Comparison of ENCODE assay signal across 12 cellular contexts in genomic region chr21:15422761-15423160, GRCh38.
DNase-seq lines count a peak whose midpoint lies in the region; ATAC-seq and TF ChIP-seq lines count a peak whose summit lies in the region.
"Had no signal": no experiment of that assay in that cellular context is flagged by ENCODE, and none has a peak within 500 bp of the region (broad histone marks: within the 10 kb centered on the region; RNA-seq: fewer than 3 reads in every experiment).

No MANE protein-coding gene starts in this region.

- ATAC-seq in activated T-cell treated with anti-CD3 and anti-CD28 coated beads, Interleukin-2, amount 50 U/mL, for 72 hours (replicated peaks in 1 of 2), result peak; percentile 36 to 56
- ATAC-seq in T-helper 17 cell (peak; percentile 28), foreskin keratinocyte (peak; percentile 81), left ventricle myocardium superior (no peak), HG02884 (IDR thresholded peaks at IDR 0.05; ENCODE audit: unreplicated experiment) (no peak)
- ATAC-seq in stimulated activated naive CD8-positive, alpha-beta T cell treated with anti-CD3 and anti-CD28 coated beads, Interleukin-15, amount 100 ng/mL, for 72 hours, result peak; percentile 71

- H3K4me1 ChIP-seq in foreskin keratinocyte, result peaks cover 22% of the 10 kb centered on the region

- intact Hi-C loops in left ventricle myocardium superior (cut with micrococcal nuclease), result no loop called here

- TF ChIP-seq CTCF in foreskin keratinocyte (conservative IDR thresholded peaks at IDR 0.05), result no peak

- no peaks in the 10 kb centered on the region for H3K36me3 Mint-ChIP-seq in activated T-cell treated with anti-CD3 and anti-CD28 coated beads, Interleukin-2, amount 50 U/mL, for 72 hours (ENCODE audit: insufficient read depth in 2 of 2)
- H3K36me3 Mint-ChIP-seq in T-helper 17 cell (ENCODE audit: low read depth), result peaks cover 2% of the 10 kb centered on the region
- H3K36me3 Mint-ChIP-seq: naive B cell had no signal

- no peaks in the 10 kb centered on the region for H3K27me3 Mint-ChIP-seq in activated T-cell treated with anti-CD3 and anti-CD28 coated beads, Interleukin-2, amount 50 U/mL, for 72 hours (ENCODE audit: low read depth)
- no peaks in the 10 kb centered on the region for H3K27me3 Mint-ChIP-seq in T-helper 17 cell
- peaks cover 11% of the 10 kb centered on the region for H3K27me3 Mint-ChIP-seq in stimulated activated naive CD8-positive, alpha-beta T cell treated with anti-CD3 and anti-CD28 coated beads, Interleukin-15, amount 100 ng/mL, for 72 hours

- no peak for DNase-seq in activated T-cell treated with anti-CD3 and anti-CD28 coated beads, Interleukin-2, amount 50 U/mL, for 72 hours
- DNase-seq in activated T-cell treated with anti-CD3 and anti-CD28 coated beads for 4 hours (no peak), T-helper 17 cell (no peak), foreskin keratinocyte (peak; percentile 96 to 97), NCI-H2029 treated with DMSO at 0.1 percent for 48 hours (lab: John Stamatoyannopoulos, UW) (no peak), left ventricle myocardium superior (no peak)
- DNase-seq in stimulated activated naive CD8-positive, alpha-beta T cell treated with anti-CD3 and anti-CD28 coated beads, Interleukin-15, amount 100 ng/mL, for 72 hours, result no peak
- DNase-seq: activated naive CD4-positive, alpha-beta T cell treated with Interleukin-2 at 50 U/mL for 16 hours; hippocampal formation; KBM-7; naive B cell had no signal

- H3K27ac ChIP-seq in foreskin keratinocyte, result peak overlapping the region; percentile 95

- H3K9me3 ChIP-seq in T-helper 17 cell (ENCODE audit: control insufficient read depth, low read length, poor library complexity, severe bottlenecking), result no peaks in the 10 kb centered on the region

- H3K27me3 ChIP-seq in foreskin keratinocyte, result no peaks in the 10 kb centered on the region

- peak overlapping the region in 1 of 2 donors; percentile 9 for H3K4me3 Mint-ChIP-seq in activated T-cell treated with anti-CD3 and anti-CD28 coated beads, Interleukin-2, amount 50 U/mL, for 72 hours
- H3K4me3 Mint-ChIP-seq in T-helper 17 cell, result no peak overlapping the region
- H3K4me3 Mint-ChIP-seq in stimulated activated naive CD8-positive, alpha-beta T cell treated with anti-CD3 and anti-CD28 coated beads, Interleukin-15, amount 100 ng/mL, for 72 hours, result peak overlapping the region; percentile 17 to 25
- H3K4me3 Mint-ChIP-seq: naive B cell had no signal

- H3K27ac Mint-ChIP-seq in activated T-cell treated with anti-CD3 and anti-CD28 coated beads, Interleukin-2, amount 50 U/mL, for 72 hours, result peak overlapping the region; percentile 5
- H3K27ac Mint-ChIP-seq in T-helper 17 cell, result no peak overlapping the region
- H3K27ac Mint-ChIP-seq in stimulated activated naive CD8-positive, alpha-beta T cell treated with anti-CD3 and anti-CD28 coated beads, Interleukin-15, amount 100 ng/mL, for 72 hours, result peak overlapping the region; percentile 7 to 41

- no peaks in the 10 kb centered on the region for H3K9me3 Mint-ChIP-seq in activated T-cell treated with anti-CD3 and anti-CD28 coated beads, Interleukin-2, amount 50 U/mL, for 72 hours
- no peaks in the 10 kb centered on the region for H3K9me3 Mint-ChIP-seq in stimulated activated naive CD8-positive, alpha-beta T cell treated with anti-CD3 and anti-CD28 coated beads, Interleukin-15, amount 100 ng/mL, for 72 hours
- H3K9me3 Mint-ChIP-seq: naive B cell had no signal

- H3K4me1 Mint-ChIP-seq in activated T-cell treated with anti-CD3 and anti-CD28 coated beads, Interleukin-2, amount 50 U/mL, for 72 hours (ENCODE audit: low read depth), result peaks cover 33% of the 10 kb centered on the region
- H3K4me1 Mint-ChIP-seq in T-helper 17 cell, result peaks cover 13% of the 10 kb centered on the region
- peaks cover 40% of the 10 kb centered on the region for H3K4me1 Mint-ChIP-seq in stimulated activated naive CD8-positive, alpha-beta T cell treated with anti-CD3 and anti-CD28 coated beads, Interleukin-15, amount 100 ng/mL, for 72 hours
- H3K4me1 Mint-ChIP-seq: naive B cell had no signal

Comparison
In these comparisons a context has a peak if more than half of its experiments do, and no peak if none do; other contexts are left out.
1. ATAC-seq: peak in activated T-cell treated with anti-CD3 and anti-CD28 coated beads, Interleukin-2, amount 50 U/mL, for 72 hours (2 of 2), T-helper 17 cell (single experiment), foreskin keratinocyte (single experiment) and stimulated activated naive CD8-positive, alpha-beta T cell treated with anti-CD3 and anti-CD28 coated beads, Interleukin-15, amount 100 ng/mL, for 72 hours (single experiment); none in left ventricle myocardium superior (single experiment) and HG02884 (single experiment).
2. DNase-seq: peak in foreskin keratinocyte (2 of 2); none in activated T-cell treated with anti-CD3 and anti-CD28 coated beads, Interleukin-2, amount 50 U/mL, for 72 hours (0 of 2), activated T-cell treated with anti-CD3 and anti-CD28 coated beads for 4 hours (single experiment), T-helper 17 cell (0 of 3), stimulated activated naive CD8-positive, alpha-beta T cell treated with anti-CD3 and anti-CD28 coated beads, Interleukin-15, amount 100 ng/mL, for 72 hours (0 of 2), NCI-H2029 treated with DMSO at 0.1 percent for 48 hours (single experiment) and left ventricle myocardium superior (single experiment).